Comparison of ENCODE assay signal across 1 cellular context in the genomic region with DNA sequence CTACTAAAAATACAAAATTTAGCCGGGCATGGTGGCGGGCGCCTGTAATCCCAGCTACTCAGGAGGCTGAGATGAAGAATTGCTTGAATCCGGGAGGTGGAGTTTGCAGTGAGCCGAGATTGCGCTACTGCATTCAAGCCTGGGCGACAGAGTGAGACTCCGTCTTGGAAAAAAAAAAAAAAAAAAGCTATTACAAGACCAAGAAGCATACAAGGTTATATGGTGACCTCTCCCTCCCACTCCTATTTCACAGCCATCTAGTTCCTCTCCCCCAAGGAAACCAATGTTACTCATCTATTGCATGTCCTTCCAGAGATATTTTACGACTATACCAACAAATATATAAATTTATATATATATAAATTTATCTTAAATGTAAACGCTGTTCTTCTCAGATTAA.
TF ChIP-seq lines count a peak whose summit lies in the region.

No MANE protein-coding gene starts in this region.

TF ChIP-seq in HepG2, 621 proteins besides CTCF, POLR2A, EP300 and RAD21 (continued from another document):
- TF ChIP-seq ARID4A (CRISPR knock-in tag; IDR thresholded peaks at IDR 0.05; ENCODE audit: borderline replicate concordance) = no peak
- TF ChIP-seq ZNF770 (CRISPR knock-in tag; IDR thresholded peaks at IDR 0.05) = no peak
- no peak for TF ChIP-seq ATF7-NPFF (CRISPR knock-in tag; IDR thresholded peaks at IDR 0.05; ENCODE audit: low read depth)
- TF ChIP-seq, protein P1, sequence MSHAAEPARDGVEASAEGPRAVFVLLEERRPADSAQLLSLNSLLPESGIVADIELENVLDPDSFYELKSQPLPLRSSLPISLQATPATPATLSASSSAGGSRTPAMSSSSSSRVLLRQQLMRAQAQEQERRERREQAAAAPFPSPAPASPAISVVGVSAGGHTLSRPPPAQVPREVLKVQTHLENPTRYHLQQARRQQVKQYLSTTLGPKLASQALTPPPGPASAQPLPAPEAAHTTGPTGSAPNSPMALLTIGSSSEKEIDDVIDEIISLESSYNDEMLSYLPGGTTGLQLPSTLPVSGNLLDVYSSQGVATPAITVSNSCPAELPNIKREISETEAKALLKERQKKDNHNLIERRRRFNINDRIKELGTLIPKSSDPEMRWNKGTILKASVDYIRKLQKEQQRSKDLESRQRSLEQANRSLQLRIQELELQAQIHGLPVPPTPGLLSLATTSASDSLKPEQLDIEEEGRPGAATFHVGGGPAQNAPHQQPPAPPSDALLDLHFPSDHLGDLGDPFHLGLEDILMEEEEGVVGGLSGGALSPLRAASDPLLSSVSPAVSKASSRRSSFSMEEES (CRISPR knock-in tag; IDR thresholded peaks at IDR 0.05) = no peak
- TF ChIP-seq FOXO1 (CRISPR knock-in tag; IDR thresholded peaks at IDR 0.05) = no peak
- TF ChIP-seq ATF1 (CRISPR knock-in tag; IDR thresholded peaks at IDR 0.05) = no peak
- no peak for TF ChIP-seq ZNF337 (CRISPR knock-in tag; IDR thresholded peaks at IDR 0.05; ENCODE audit: borderline replicate concordance, low read depth)
- TF ChIP-seq PAF1 (CRISPR knock-in tag; IDR thresholded peaks at IDR 0.05) = no peak
- TF ChIP-seq ZNF644 (CRISPR knock-in tag; IDR thresholded peaks at IDR 0.05; ENCODE audit: low read depth) = no peak
- no peak for TF ChIP-seq MAF1 (CRISPR knock-in tag; IDR thresholded peaks at IDR 0.05; ENCODE audit: borderline replicate concordance)
- TF ChIP-seq THYN1 (CRISPR knock-in tag; IDR thresholded peaks at IDR 0.05; ENCODE audit: borderline replicate concordance, low read depth) = no peak
- TF ChIP-seq SOX6 (IDR thresholded peaks at IDR 0.05) = no peak
- TF ChIP-seq SOX6 (CRISPR knock-in tag; IDR thresholded peaks at IDR 0.05) = no peak
- TF ChIP-seq TCF7L2 (IDR thresholded peaks at IDR 0.05; ENCODE audit: low read depth, low read length) = no peak
